ENCODE assay signal across 16 cellular contexts in the genomic region with DNA sequence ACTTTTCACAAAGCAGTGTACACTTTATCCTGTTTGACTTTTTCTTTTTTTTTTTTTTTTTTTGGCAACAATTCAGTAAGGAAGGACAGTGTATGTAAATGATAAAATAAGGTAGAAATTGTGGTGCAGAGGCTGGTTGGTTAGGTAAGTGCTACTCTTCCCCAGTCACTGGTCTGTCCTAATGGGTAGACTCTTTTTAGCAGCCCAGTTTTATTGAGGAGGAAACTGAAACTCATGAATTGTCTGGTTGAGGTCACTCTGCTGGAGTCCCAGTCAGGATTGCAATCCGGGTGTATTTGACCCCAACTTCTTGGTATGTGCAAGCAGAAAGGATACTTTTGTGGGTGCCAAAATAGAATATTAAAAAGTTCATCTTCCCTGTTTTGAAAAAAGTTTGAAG.
DNase-seq lines count a peak whose midpoint lies in the region; ATAC-seq and TF ChIP-seq lines count a peak whose summit lies in the region.
"Had no signal": no experiment of that assay in that cellular context is flagged by ENCODE, and none has a peak within 500 bp of the region (broad histone marks: within the 10 kb centered on the region; RNA-seq: fewer than 3 reads in every experiment).

No MANE protein-coding gene starts in this region.

- no peak overlapping the region for H2AFZ ChIP-seq in KMS-11 (ENCODE audit: low read depth)

- TF ChIP-seq CTCF in KMS-11 (conservative IDR thresholded peaks at IDR 0.05; ENCODE audit: low read depth, low read length) (no peak), omental fat pad (IDR thresholded peaks at IDR 0.05) (no peak)

- no peak overlapping the region for H3K4me3 Mint-ChIP-seq in activated naive CD4-positive, alpha-beta T cell treated with anti-CD3 and anti-CD28 coated beads, Interleukin-2, amount 50 U/mL, for 24 hours
- H3K4me3 Mint-ChIP-seq in activated naive CD4-positive, alpha-beta T cell treated with anti-CD3 and anti-CD28 coated beads, Interleukin-2, amount 10 ng/mL, durations not matched to agents 7 days and 5 days = no peak overlapping the region
- H3K4me3 Mint-ChIP-seq in central memory CD8-positive, alpha-beta T cell = no peak overlapping the region
- H3K4me3 Mint-ChIP-seq: CD8-positive, alpha-beta T cell had no signal

- H3K79me2 ChIP-seq in KMS-11 (ENCODE audit: insufficient read depth, low read depth) = no peaks in the 10 kb centered on the region

- peaks cover 40% of the 10 kb centered on the region for H3K4me1 Mint-ChIP-seq in activated naive CD4-positive, alpha-beta T cell treated with anti-CD3 and anti-CD28 coated beads, Interleukin-2, amount 50 U/mL, for 24 hours
- H3K4me1 Mint-ChIP-seq in activated naive CD4-positive, alpha-beta T cell treated with anti-CD3 and anti-CD28 coated beads, Interleukin-2, amount 10 ng/mL, durations not matched to agents 7 days and 5 days = no peaks in the 10 kb centered on the region
- peaks cover 63% of the 10 kb centered on the region for H3K4me1 Mint-ChIP-seq in central memory CD8-positive, alpha-beta T cell

- H3K36me3 ChIP-seq in KMS-11 (ENCODE audit: insufficient read depth) = no peaks in the 10 kb centered on the region

- no peaks in the 10 kb centered on the region for H3K27me3 Mint-ChIP-seq in activated naive CD4-positive, alpha-beta T cell treated with anti-CD3 and anti-CD28 coated beads, Interleukin-2, amount 50 U/mL, for 24 hours
- no peaks in the 10 kb centered on the region for H3K27me3 Mint-ChIP-seq in activated naive CD4-positive, alpha-beta T cell treated with anti-CD3 and anti-CD28 coated beads, Interleukin-2, amount 10 ng/mL, durations not matched to agents 7 days and 5 days
- H3K27me3 Mint-ChIP-seq in central memory CD8-positive, alpha-beta T cell = no peaks in the 10 kb centered on the region

- no peak for ATAC-seq in central memory CD8-positive, alpha-beta T cell (replicated peaks; ENCODE audit: extremely low read depth, poor library complexity, severe bottlenecking)
- peak; percentile 18 for ATAC-seq in omental fat pad (ENCODE audit: low FRiP score)
- no peak for ATAC-seq in HG03457 (IDR thresholded peaks at IDR 0.05; ENCODE audit: unreplicated experiment)
- ATAC-seq in GM19328 (IDR thresholded peaks at IDR 0.05; ENCODE audit: unreplicated experiment) = no peak
- ATAC-seq: CD8-positive, alpha-beta T cell; Panc1 had no signal

- H3K9me3 Mint-ChIP-seq in activated naive CD4-positive, alpha-beta T cell treated with anti-CD3 and anti-CD28 coated beads, Interleukin-2, amount 50 U/mL, for 24 hours = no peaks in the 10 kb centered on the region
- H3K9me3 Mint-ChIP-seq in activated naive CD4-positive, alpha-beta T cell treated with anti-CD3 and anti-CD28 coated beads, Interleukin-2, amount 10 ng/mL, durations not matched to agents 7 days and 5 days = no peaks in the 10 kb centered on the region
- H3K9me3 Mint-ChIP-seq in central memory CD8-positive, alpha-beta T cell = no peaks in the 10 kb centered on the region
- H3K9me3 Mint-ChIP-seq: CD8-positive, alpha-beta T cell had no signal

- H3K27me3 ChIP-seq in KMS-11 (ENCODE audit: insufficient read depth, low read depth) = no peaks in the 10 kb centered on the region
- H3K27me3 ChIP-seq: BLaER1 had no signal

- CTCF ChIA-PET in activated naive CD4-positive, alpha-beta T cell treated with anti-CD3 and anti-CD28 coated beads, Interleukin-2, amount 10 ng/mL, durations not matched to agents 7 days and 5 days (lab: Charles Lee) = no interaction called here

- H3K4me1 ChIP-seq in KMS-11 (ENCODE audit: low read depth, poor library complexity, severe bottlenecking) = peaks cover 17% of the 10 kb centered on the region

- peak overlapping the region; percentile 31 for H3K27ac Mint-ChIP-seq in activated naive CD4-positive, alpha-beta T cell treated with anti-CD3 and anti-CD28 coated beads, Interleukin-2, amount 50 U/mL, for 24 hours
- H3K27ac Mint-ChIP-seq in activated naive CD4-positive, alpha-beta T cell treated with anti-CD3 and anti-CD28 coated beads, Interleukin-2, amount 10 ng/mL, durations not matched to agents 7 days and 5 days = no peak overlapping the region
- H3K27ac Mint-ChIP-seq in central memory CD8-positive, alpha-beta T cell (ENCODE audit: low read depth) = peak overlapping the region; percentile 18

- peaks cover 11% of the 10 kb centered on the region for H3K36me3 Mint-ChIP-seq in activated naive CD4-positive, alpha-beta T cell treated with anti-CD3 and anti-CD28 coated beads, Interleukin-2, amount 50 U/mL, for 24 hours
- H3K36me3 Mint-ChIP-seq in activated naive CD4-positive, alpha-beta T cell treated with anti-CD3 and anti-CD28 coated beads, Interleukin-2, amount 10 ng/mL, durations not matched to agents 7 days and 5 days = peaks cover 6% of the 10 kb centered on the region
- peaks cover 8% of the 10 kb centered on the region for H3K36me3 Mint-ChIP-seq in central memory CD8-positive, alpha-beta T cell (ENCODE audit: insufficient read depth)

- H3K9ac ChIP-seq in KMS-11 = no peak overlapping the region
- H3K9ac ChIP-seq: BLaER1 had no signal

- DNase-seq in activated naive CD4-positive, alpha-beta T cell treated with anti-CD3 and anti-CD28 coated beads, Interleukin-2, amount 10 ng/mL, durations not matched to agents 7 days and 5 days = no peak
- DNase-seq in central memory CD8-positive, alpha-beta T cell (ENCODE audit: low spot score in 2 of 2) = no peak
- DNase-seq in omental fat pad (ENCODE audit: low spot score) = no peak
- DNase-seq in activated CD4-positive, CD25-positive, alpha-beta regulatory T cell treated with anti-CD3 and anti-CD28 coated beads, Interleukin-2, amount 50 U/mL, for 72 hours = no peak
- DNase-seq: CD8-positive, alpha-beta T cell; HCEC 1CT; KBM-7; NCI-H1436 treated with DMSO at 0.1 percent for 48 hours; NCI-H2029 treated with DMSO at 0.1 percent for 48 hours; NCI-H774 had no signal

- peak overlapping the region; percentile 2; the same call in 1 of the 2 replicates for H3K4me2 ChIP-seq in KMS-11
- H3K4me2 ChIP-seq: BLaER1 had no signal

- 0 out of 2 replicates have a peak, but pooled peaks cover 3% of the 10 kb centered on the region for H4K20me1 ChIP-seq in KMS-11 (ENCODE audit: insufficient read depth)

- no peak overlapping the region for H3K4me3 ChIP-seq in KMS-11 (IDR thresholded peaks at IDR 0.05; ENCODE audit: insufficient read depth, low read depth, low read length)
- H3K4me3 ChIP-seq: BLaER1 had no signal

- no peak overlapping the region for H3K27ac ChIP-seq in KMS-11
- H3K27ac ChIP-seq: BLaER1 had no signal
